Comparison of ENCODE assay signal across 15 cellular contexts in genomic region chrX:47460561-47460960, GRCh38. TPM values are rescaled to one million over a fixed set of nuclear protein-coding genes. Genes with fewer than 3 reads are reported as not detected.
A peak's percentile ranks its signal among the peaks of the same experiment; 100 is the strongest.
DNase-seq lines count a peak whose midpoint lies in the region; ATAC-seq, FAIRE-seq and TF ChIP-seq lines count a peak whose summit lies in the region.
"Had no signal": no experiment of that assay in that cellular context is flagged by ENCODE, and none has a peak within 500 bp of the region (broad histone marks: within the 10 kb centered on the region; RNA-seq: fewer than 3 reads in every experiment).

No MANE protein-coding gene starts in this region.

- no TSS peak for BruUV-seq in K562 (replicated peaks; lab: Mats Ljungman, UMichigan)

- H3K4me2 ChIP-seq in K562 (ENCODE audit: insufficient read depth, low read length): no peak overlapping the region
- H3K4me2 ChIP-seq: BLaER1 treated with 17β-estradiol and CSF1 and Interleukin-3, amounts not matched to agents 10 nM and 100 nM had no signal

- no peaks in the 10 kb centered on the region for H3K79me2 ChIP-seq in K562 (ENCODE audit: control insufficient read depth, insufficient read depth, low read length)

- in situ Hi-C loops in K562 (cut with MboI): no loop called here

- ATAC-seq in activated naive CD8-positive, alpha-beta T cell treated with anti-CD3 and anti-CD28 coated beads, Interleukin-2, amount 50 U/mL, for 24 hours: no peak
- ATAC-seq in K562 (no peak), memory B cell (ENCODE audit: low read depth) (no peak)
- no peak for ATAC-seq in activated CD4-positive, alpha-beta T cell treated with anti-CD3 and anti-CD28 coated beads for 36 hours

- H3K9me3 ChIP-seq in K562 (replicated peaks; ENCODE audit: control insufficient read depth, insufficient read depth, low read depth, low read length): no peaks in the 10 kb centered on the region
- no peaks in the 10 kb centered on the region for H3K9me3 ChIP-seq in Peyer's patch

- no peaks in the 10 kb centered on the region for H3K27me3 Mint-ChIP-seq in activated naive CD8-positive, alpha-beta T cell
- no peaks in the 10 kb centered on the region for H3K27me3 Mint-ChIP-seq in activated naive CD8-positive, alpha-beta T cell treated with anti-CD3 and anti-CD28 coated beads, Interleukin-2, amount 50 U/mL, for 24 hours
- no peaks in the 10 kb centered on the region for H3K27me3 Mint-ChIP-seq in memory B cell
- no peaks in the 10 kb centered on the region for H3K27me3 Mint-ChIP-seq in activated CD4-positive, alpha-beta T cell treated with anti-CD3 and anti-CD28 coated beads for 36 hours
- H3K27me3 Mint-ChIP-seq: CD4-positive, CD25-positive, alpha-beta regulatory T cell had no signal

- POLR2A ChIA-PET in K562 (lab: Yijun Ruan, JAX): no interaction called here
- POLR2A ChIA-PET in activated CD4-positive, alpha-beta T cell treated with anti-CD3 and anti-CD28 coated beads for 36 hours (lab: Charles Lee): no interaction called here

- peak overlapping the region; percentile 1 for H3K27ac Mint-ChIP-seq in activated naive CD8-positive, alpha-beta T cell
- no peak overlapping the region for H3K27ac Mint-ChIP-seq in activated naive CD8-positive, alpha-beta T cell treated with anti-CD3 and anti-CD28 coated beads, Interleukin-2, amount 50 U/mL, for 24 hours
- peak overlapping the region; percentile 77 for H3K27ac Mint-ChIP-seq in memory B cell
- H3K27ac Mint-ChIP-seq in activated CD4-positive, alpha-beta T cell treated with anti-CD3 and anti-CD28 coated beads for 36 hours: no peak overlapping the region
- H3K27ac Mint-ChIP-seq: CD4-positive, CD25-positive, alpha-beta regulatory T cell had no signal

- no peak for TF ChIP-seq EP300 in K562 (IDR thresholded peaks at IDR 0.05; ENCODE audit: low read length)

- H3K36me3 Mint-ChIP-seq in activated naive CD8-positive, alpha-beta T cell: peaks cover 9% of the 10 kb centered on the region
- peaks cover 43% of the 10 kb centered on the region for H3K36me3 Mint-ChIP-seq in activated naive CD8-positive, alpha-beta T cell treated with anti-CD3 and anti-CD28 coated beads, Interleukin-2, amount 50 U/mL, for 24 hours (ENCODE audit: low read depth)
- H3K36me3 Mint-ChIP-seq in memory B cell: peaks cover 36% of the 10 kb centered on the region
- peaks cover 33% of the 10 kb centered on the region for H3K36me3 Mint-ChIP-seq in activated CD4-positive, alpha-beta T cell treated with anti-CD3 and anti-CD28 coated beads for 36 hours (ENCODE audit: low read depth)

- FAIRE-seq in K562 (lab: Jason Lieb, UNC): no peak
- FAIRE-seq: GM12891 had no signal

- no peaks in the 10 kb centered on the region for H3K9me3 Mint-ChIP-seq in activated naive CD8-positive, alpha-beta T cell (ENCODE audit: low read depth)
- H3K9me3 Mint-ChIP-seq in activated naive CD8-positive, alpha-beta T cell treated with anti-CD3 and anti-CD28 coated beads, Interleukin-2, amount 50 U/mL, for 24 hours: no peaks in the 10 kb centered on the region
- peaks cover 5% of the 10 kb centered on the region for H3K9me3 Mint-ChIP-seq in memory B cell
- H3K9me3 Mint-ChIP-seq in activated CD4-positive, alpha-beta T cell treated with anti-CD3 and anti-CD28 coated beads for 36 hours (ENCODE audit: low read depth): peaks cover 5% of the 10 kb centered on the region

- no peaks in the 10 kb centered on the region for H4K20me1 ChIP-seq in K562 (replicated peaks; ENCODE audit: control insufficient read depth, insufficient read depth, low read length)
- H4K20me1 ChIP-seq: BLaER1 treated with 17β-estradiol and CSF1 and Interleukin-3, amounts not matched to agents 10 nM and 100 nM had no signal

- H3K4me1 ChIP-seq in K562 (replicated peaks in 1 of 2; ENCODE audit: control insufficient read depth in 2 of 2, insufficient read depth in 2 of 2, low read length in 2 of 2) (no peaks in the 10 kb centered on the region), Peyer's patch (no peaks in the 10 kb centered on the region)
- H3K4me1 ChIP-seq: BLaER1 treated with 17β-estradiol and CSF1 and Interleukin-3, amounts not matched to agents 10 nM and 100 nM had no signal

- H3K4me3 ChIP-seq in K562 (no peak overlapping the region), Peyer's patch (no peak overlapping the region)
- H3K4me3 ChIP-seq: BLaER1 treated with 17β-estradiol and CSF1 and Interleukin-3, amounts not matched to agents 10 nM and 100 nM had no signal

- intact Hi-C loops in K562 (cut with micrococcal nuclease): no loop called here
- intact Hi-C loops in activated CD4-positive, alpha-beta T cell treated with anti-CD3 and anti-CD28 coated beads for 36 hours (cut with DNase I, micrococcal nuclease): no loop called here

- DNase-seq in activated naive CD8-positive, alpha-beta T cell treated with anti-CD3 and anti-CD28 coated beads, Interleukin-2, amount 50 U/mL, for 24 hours: no peak
- DNase-seq in K562 (ENCODE audit: extremely low read depth in 1 of 4, low spot score in 3 of 4) (no peak), memory B cell (ENCODE audit: low spot score in 2 of 2) (no peak), RPMI8226 (no peak), Peyer's patch (no peak)
- DNase-seq in activated CD4-positive, alpha-beta T cell treated with anti-CD3 and anti-CD28 coated beads for 36 hours: no peak
- DNase-seq: 8988T; ACHN; CD4-positive, CD25-positive, alpha-beta regulatory T cell; DMS79; HCEC 1CT had no signal

- no peak overlapping the region for H3K4me3 Mint-ChIP-seq in activated naive CD8-positive, alpha-beta T cell
- H3K4me3 Mint-ChIP-seq in activated naive CD8-positive, alpha-beta T cell treated with anti-CD3 and anti-CD28 coated beads, Interleukin-2, amount 50 U/mL, for 24 hours: no peak overlapping the region
- no peak overlapping the region for H3K4me3 Mint-ChIP-seq in memory B cell
- H3K4me3 Mint-ChIP-seq in activated CD4-positive, alpha-beta T cell treated with anti-CD3 and anti-CD28 coated beads for 36 hours: no peak overlapping the region
- H3K4me3 Mint-ChIP-seq: CD4-positive, CD25-positive, alpha-beta regulatory T cell had no signal

- no peak for TF ChIP-seq RAD21 in K562 (CRISPR knock-in tag; conservative IDR thresholded peaks at IDR 0.05 in 1 of 2, IDR thresholded peaks at IDR 0.05 in 1 of 2)

- TF ChIP-seq POLR2A in K562 (conservative IDR thresholded peaks at IDR 0.05) (no peak), Peyer's patch (IDR thresholded peaks at IDR 0.05) (no peak)

- H3K9ac ChIP-seq in K562 (ENCODE audit: insufficient read depth in 1 of 2, low read depth in 2 of 2, low read length in 2 of 2): no peak overlapping the region
- H3K9ac ChIP-seq: BLaER1 treated with 17β-estradiol and CSF1 and Interleukin-3, amounts not matched to agents 10 nM and 100 nM had no signal

- H3K4me1 Mint-ChIP-seq in activated naive CD8-positive, alpha-beta T cell (ENCODE audit: low read depth): peaks cover 7% of the 10 kb centered on the region
- peaks cover 3% of the 10 kb centered on the region for H3K4me1 Mint-ChIP-seq in activated naive CD8-positive, alpha-beta T cell treated with anti-CD3 and anti-CD28 coated beads, Interleukin-2, amount 50 U/mL, for 24 hours
- peaks cover 12% of the 10 kb centered on the region for H3K4me1 Mint-ChIP-seq in memory B cell
- no peaks in the 10 kb centered on the region for H3K4me1 Mint-ChIP-seq in activated CD4-positive, alpha-beta T cell treated with anti-CD3 and anti-CD28 coated beads for 36 hours

- CTCF ChIA-PET in K562 (lab: Yijun Ruan, JAX; ENCODE audit: low intra/inter-chr PET ratio): no interaction called here
- CTCF ChIA-PET in activated CD4-positive, alpha-beta T cell treated with anti-CD3 and anti-CD28 coated beads for 36 hours (lab: Charles Lee): interaction anchor here (0.7 kb wide), 1 partner anchor 11 kb away, joined by 3 read pairs; no protein-coding TSS in a partner anchor

- no peak overlapping the region for H2AFZ ChIP-seq in K562 (ENCODE audit: low read depth, low read length)

- no peaks in the 10 kb centered on the region for H3K27me3 ChIP-seq in K562 (ENCODE audit: control insufficient read depth in 2 of 2, insufficient read depth in 2 of 2, low read length in 2 of 2)
- no peaks in the 10 kb centered on the region for H3K27me3 ChIP-seq in Peyer's patch

- peaks cover 5% of the 10 kb centered on the region; the same call in 1 of the 3 replicates for H3K36me3 ChIP-seq in K562 (ENCODE audit: control insufficient read depth, insufficient read depth, low read length)
- H3K36me3 ChIP-seq in Peyer's patch: no peaks in the 10 kb centered on the region

- no peaks in the 10 kb centered on the region for H3K9me1 ChIP-seq in K562 (ENCODE audit: control insufficient read depth, insufficient read depth, low read length)

- WGBS in K562 (ENCODE audit: insufficient coverage, low coverage, missing lambda C conversion rate): 82% methylated on average over 1 of the region's 1 CpG

- H3K27ac ChIP-seq in K562 (ENCODE audit: extremely low read depth, low read depth, low read length): no peak overlapping the region
- no peak overlapping the region for H3K27ac ChIP-seq in Peyer's patch
- H3K27ac ChIP-seq: BLaER1 treated with 17β-estradiol and CSF1 and Interleukin-3, amounts not matched to agents 10 nM and 100 nM; HL-60 had no signal

- TF ChIP-seq CTCF in K562 (IDR thresholded peaks at IDR 0.05 in 2 of 3, conservative IDR thresholded peaks at IDR 0.05 in 1 of 3; ENCODE audit: insufficient read depth in 2 of 3, low read depth in 1 of 3, low read length in 3 of 3): no peak
- TF ChIP-seq CTCF in Peyer's patch (IDR thresholded peaks at IDR 0.05): no peak

TF ChIP-seq in K562, 482 proteins besides CTCF, POLR2A, EP300 and RAD21:
- TF ChIP-seq ZNF184 (CRISPR knock-in tag; IDR thresholded peaks at IDR 0.05): 0 out of 2 replicates have a peak, but pooled peaks have one; percentile 13
- TF ChIP-seq POLR2H (tag; IDR thresholded peaks at IDR 0.05; ENCODE audit: low read depth): no peak

RNA-seq across cellular contexts. Expression of gene ZNF41, which starts 22.5 kb away (rescaled TPM):
- total RNA-seq in K562 (2011; cell fraction: chromatin; rRNA removed; ENCODE audit: low replicate concordance): 5.4 and 15.9 TPM in 2 replicates
- total RNA-seq in K562 (2011; cell fraction: nucleolus; rRNA removed): 4.2 and 5.9 TPM in 2 replicates
- 7.6 and 8.9 TPM in 2 replicates for total RNA-seq in K562 (2011; cell fraction: nucleoplasm; rRNA removed)
- total RNA-seq in K562 (2014; rRNA removed): 5.9 and 6.1 TPM in 2 replicates
- 7.3 and 8.6 TPM in 2 replicates for total RNA-seq in K562 (2014; rRNA removed; fragmentation: Illumina TruSeq; extraction: Trizol)
- total RNA-seq in K562 (2015; rRNA removed; fragmentation: Illumina TruSeq; extraction: Trizol): 7.6 and 7.8 TPM in 2 replicates
- total RNA-seq in K562 (2021): 6.8 and 6.9 TPM in 2 replicates
- polyA plus RNA-seq in K562 (2011; rRNA removed): 5.0 and 6.6 TPM in 2 replicates
- 2.2 and 2.6 TPM in 2 replicates for polyA plus RNA-seq in K562 (2011; cell fraction: cytosol; rRNA removed)
- 5.4 TPM in 2 replicates for polyA plus RNA-seq in K562 (2011; cell fraction: nucleus; rRNA removed)
- 4.0 and 4.3 TPM in 2 replicates for polyA plus RNA-seq in K562 (2012)
- polyA plus RNA-seq in K562 (2014; fragmentation: Illumina TruSeq; extraction: Trizol): 6.7 and 7.7 TPM in 2 replicates
- 1 to 10 TPM in 1 of 2 experiments, under 1 TPM in 1; 0.53 to 2.5 TPM for polyA plus RNA-seq in K562 (2014; fragmentation: Nextera tagmentation; extraction: Ambion mirVana)
- 5.2 and 5.3 TPM in 2 replicates for polyA plus RNA-seq in K562 (2014; rRNA removed)
- 10.5 and 13.8 TPM in 2 replicates for polyA minus RNA-seq in K562 (2011; rRNA and poly(A)+ RNA removed)
- polyA minus RNA-seq in K562 (2011; cell fraction: cytosol; rRNA and poly(A)+ RNA removed): 2.7 and 5.9 TPM in 2 replicates
- 3.5 and 3.6 TPM in 2 replicates for polyA minus RNA-seq in K562 (2011; cell fraction: nucleus; rRNA and poly(A)+ RNA removed)
- 10 to 100 TPM; 10.3 to 21.2 (median 16.1) TPM for total RNA-seq in Peyer's patch
- 10 to 100 TPM in 1 of 2 experiments, 1 to 10 TPM in 1; 9.3 to 10.9 TPM for total RNA-seq in activated CD4-positive, alpha-beta T cell treated with anti-CD3 and anti-CD28 coated beads for 36 hours

Comparison
In these comparisons a context has a peak if more than half of its experiments do, and no peak if none do; other contexts are left out.
1. H3K27ac Mint-ChIP-seq: peak in activated naive CD8-positive, alpha-beta T cell (single experiment) and memory B cell (single experiment); none in activated naive CD8-positive, alpha-beta T cell treated with anti-CD3 and anti-CD28 coated beads, Interleukin-2, amount 50 U/mL, for 24 hours (single experiment) and activated CD4-positive, alpha-beta T cell treated with anti-CD3 and anti-CD28 coated beads for 36 hours (single experiment).